Comparison of ENCODE assay signal across 8 cellular contexts in genomic region chr16:2519711-2520080, GRCh38. TPM values are rescaled to one million over a fixed set of nuclear protein-coding genes. Genes with fewer than 3 reads are reported as not detected.
A peak's percentile ranks its signal among the peaks of the same experiment; 100 is the strongest.
DNase-seq lines count a peak whose midpoint lies in the region; ATAC-seq and TF ChIP-seq lines count a peak whose summit lies in the region.

No MANE protein-coding gene starts in this region.

- in situ Hi-C loops in gastrocnemius medialis (cut with MboI; ENCODE audit: low sequenced_read_pairs in 4 of 4) = no loop called here
- in situ Hi-C loops in ACHN (cut with HindIII; ENCODE audit: low pct_ligation_motif_present, low pct_unique_long_range_greater_than_20kb, low sequenced_read_pairs) = no loop called here

- H3K27ac ChIP-seq in VCaP (peak overlapping the region; percentile 40), gastrocnemius medialis (peak overlapping the region; percentile 98 to 100 (median 98))

- TF ChIP-seq CTCF in GM12865 (IDR thresholded peaks at IDR 0.05; ENCODE audit: insufficient read depth, low read depth, low read length, missing control alignments) (no peak), VCaP (conservative IDR thresholded peaks at IDR 0.05) (no peak), fibroblast of the aortic adventitia (IDR thresholded peaks at IDR 0.05; ENCODE audit: insufficient read depth, low read length) (no peak), gastrocnemius medialis (IDR thresholded peaks at IDR 0.05 in 4 of 5, conservative IDR thresholded peaks at IDR 0.05 in 1 of 5) (no peak)

- ATAC-seq in gastrocnemius medialis = no peak

- H3K4me3 ChIP-seq in GM12865 (ENCODE audit: low read depth, low read length) (peak overlapping the region; percentile 25), fibroblast of the aortic adventitia (ENCODE audit: low read depth, low read length) (peak overlapping the region; percentile 41), gastrocnemius medialis (peak overlapping the region; percentile 37 to 66 (median 54))

- TF ChIP-seq POLR2A in gastrocnemius medialis (IDR thresholded peaks at IDR 0.05) = no peak

- DNase-seq in GM12865 (ENCODE audit: low read depth) (no peak), fibroblast of the aortic adventitia (ENCODE audit: low read depth) (no peak), gastrocnemius medialis (no peak), HT-29 (ENCODE audit: low spot score) (no peak), ACHN (no peak), COLO829 (ENCODE audit: low spot score) (no peak), superior temporal gyrus (ENCODE audit: extremely low spot score) (no peak)

- intact Hi-C loops in gastrocnemius medialis (cut with DNase I; ENCODE audit: low total_unique reads) = loop anchor here (1.0 to 10.0 kb wide), 2 partner anchors 13 to 255 kb away; partner anchors contain the start of gene RNPS1

- H3K36me3 ChIP-seq in gastrocnemius medialis = peaks cover 0 to 8% of the 10 kb centered on the region in 2 donors

- peaks cover 58 to 62% of the 10 kb centered on the region in 2 donors for H3K4me1 ChIP-seq in gastrocnemius medialis

- no peaks in the 10 kb centered on the region for H3K9me3 ChIP-seq in gastrocnemius medialis

- no peaks in the 10 kb centered on the region for H3K27me3 ChIP-seq in gastrocnemius medialis

RNA-seq across cellular contexts. Expression of gene AMDHD2, which starts 0.5 kb away (rescaled TPM):
- total RNA-seq in fibroblast of the aortic adventitia (ENCODE audit: low replicate concordance) (59.9 and 74.3 TPM in 2 replicates), gastrocnemius medialis (10 to 100 TPM; 12.3 to 18.1 (median 13.7) TPM)
- total RNA-seq in HT-29 (2014; rRNA removed; shearing (Covaris generic)) = 112 and 114 TPM in 2 replicates

RNA-seq across cellular contexts. Expression of gene ATP6V0C, which starts 5.9 kb away (rescaled TPM):
- total RNA-seq in fibroblast of the aortic adventitia (ENCODE audit: low replicate concordance) (5.3 and 48.9 TPM in 2 replicates), gastrocnemius medialis (10 to 100 TPM; 22.1 to 84.2 (median 56.2) TPM)
- 99.9 and 117 TPM in 2 replicates for total RNA-seq in HT-29 (2014; rRNA removed; shearing (Covaris generic))

RNA-seq across cellular contexts. Expression of gene CEMP1, which starts 11.5 kb away (rescaled TPM):
- total RNA-seq in fibroblast of the aortic adventitia (ENCODE audit: low replicate concordance) (not detected in 2 replicates), gastrocnemius medialis (not detected)
- total RNA-seq in HT-29 (2014; rRNA removed; shearing (Covaris generic)) = 0.84 TPM in 1 of 2 replicates, not detected in the other

RNA-seq across cellular contexts. Expression of gene PDPK1, which starts 18.1 kb away (rescaled TPM):
- total RNA-seq in fibroblast of the aortic adventitia (ENCODE audit: low replicate concordance) (27.9 and 29.9 TPM in 2 replicates), gastrocnemius medialis (10 to 100 TPM; 24.5 to 42.4 (median 34.7) TPM)
- total RNA-seq in HT-29 (2014; rRNA removed; shearing (Covaris generic)) = 21.2 and 23.7 TPM in 2 replicates

RNA-seq across cellular contexts. Expression of gene TBC1D24, which starts 44.8 kb away (rescaled TPM):
- total RNA-seq in fibroblast of the aortic adventitia (ENCODE audit: low replicate concordance) (11.9 and 16.1 TPM in 2 replicates), gastrocnemius medialis (10 to 100 TPM in 2 of 4 donors, 1 to 10 TPM in 2; 8.7 to 14.8 (median 9.9) TPM)
- 16.5 and 16.6 TPM in 2 replicates for total RNA-seq in HT-29 (2014; rRNA removed; shearing (Covaris generic))
